ENCODE assay signal across 12 cellular contexts in genomic region chr12:6444704-6445688, GRCh38. TPM values are rescaled to one million over a fixed set of nuclear protein-coding genes. Genes with fewer than 3 reads are reported as not detected.
A peak's percentile ranks its signal among the peaks of the same experiment; 100 is the strongest.
DNase-seq lines count a peak whose midpoint lies in the region; ATAC-seq and TF ChIP-seq lines count a peak whose summit lies in the region.
"Had no signal": no experiment of that assay in that cellular context is flagged by ENCODE, and none has a peak within 500 bp of the region (broad histone marks: within the 10 kb centered on the region; RNA-seq: fewer than 3 reads in every experiment).

TSS of gene CD27 (plus strand) at chr12:6444955. CDS start at chr12:6445096, 141 bp downstream.

- no peaks in the 10 kb centered on the region for H3K9me3 Mint-ChIP-seq in CD4-positive, alpha-beta T cell
- no peaks in the 10 kb centered on the region for H3K9me3 Mint-ChIP-seq in activated CD8-positive, alpha-beta memory T cell treated with anti-CD3 and anti-CD28 coated beads, Interleukin-2, amount 10 ng/mL, durations not matched to agents 7 days and 5 days (ENCODE audit: low read depth)
- H3K9me3 Mint-ChIP-seq in naive thymus-derived CD8-positive, alpha-beta T cell = no peaks in the 10 kb centered on the region

- H3K27ac Mint-ChIP-seq in CD4-positive, alpha-beta T cell = peak within 1 kb of the TSS; percentile 97
- H3K27ac Mint-ChIP-seq in activated CD8-positive, alpha-beta memory T cell treated with anti-CD3 and anti-CD28 coated beads, Interleukin-2, amount 10 ng/mL, durations not matched to agents 7 days and 5 days = peak within 1 kb of the TSS; percentile 87
- H3K27ac Mint-ChIP-seq in naive thymus-derived CD8-positive, alpha-beta T cell = peak within 1 kb of the TSS; percentile 91 to 99 (median 96)

- no peak for TF ChIP-seq EP300 in tibial nerve (IDR thresholded peaks at IDR 0.05)

- peaks cover 0 to 4% (median 1%) of the 10 kb centered on the region in 4 donors for H3K4me1 ChIP-seq in tibial nerve

- H3K36me3 Mint-ChIP-seq in CD4-positive, alpha-beta T cell (ENCODE audit: low read depth) = peaks cover 40% of the 10 kb centered on the region
- peaks cover 25% of the 10 kb centered on the region for H3K36me3 Mint-ChIP-seq in activated CD8-positive, alpha-beta memory T cell treated with anti-CD3 and anti-CD28 coated beads, Interleukin-2, amount 10 ng/mL, durations not matched to agents 7 days and 5 days
- H3K36me3 Mint-ChIP-seq in naive thymus-derived CD8-positive, alpha-beta T cell = peaks cover 15 to 33% (median 16%) of the 10 kb centered on the region in 3 donors

- peak; percentile 82 for ATAC-seq in CD4-positive, alpha-beta T cell (ENCODE audit: poor library complexity)
- peak; percentile 49 for ATAC-seq in activated CD8-positive, alpha-beta memory T cell treated with anti-CD3 and anti-CD28 coated beads, Interleukin-2, amount 10 ng/mL, durations not matched to agents 7 days and 5 days
- ATAC-seq in naive thymus-derived CD8-positive, alpha-beta T cell = peak; percentile 74 to 87

- peak; percentile 50 for TF ChIP-seq POLR2A in GM18526 (IDR thresholded peaks at IDR 0.05; ENCODE audit: extremely low read depth, insufficient read length)
- TF ChIP-seq POLR2A in tibial nerve (IDR thresholded peaks at IDR 0.05) = no peak

- WGBS in tibial nerve, 2 donors = 83 to 84% methylated on average over 16 of the region's 16 CpGs

- peak in 4 of 10 experiments; percentile 37 to 61 (median 45) for DNase-seq in CD4-positive, alpha-beta T cell
- DNase-seq in activated CD8-positive, alpha-beta memory T cell treated with anti-CD3 and anti-CD28 coated beads, Interleukin-2, amount 10 ng/mL, durations not matched to agents 7 days and 5 days = no peak
- DNase-seq in naive thymus-derived CD8-positive, alpha-beta T cell = peak in 8 of 10 donors; percentile 15 to 78 (median 52)
- no peak for DNase-seq in iPS-NIHi7 (ENCODE audit: extremely low spot score)
- DNase-seq in NCI-H82 treated with DMSO at 0.1 percent for 48 hours (lab: John Stamatoyannopoulos, UW; ENCODE audit: unreplicated experiment) = no peak
- no peak for DNase-seq in ecto neural progenitor cell (ENCODE audit: low spot score)
- no peak for DNase-seq in tibial nerve (ENCODE audit: low spot score in 2 of 2)
- DNase-seq: COR-L47, Kasumi-1, NCI-H2171 treated with DMSO at 0.1 percent for 48 hours, SHP77 had no signal

- no peaks in the 10 kb centered on the region for H3K27me3 Mint-ChIP-seq in CD4-positive, alpha-beta T cell
- H3K27me3 Mint-ChIP-seq in activated CD8-positive, alpha-beta memory T cell treated with anti-CD3 and anti-CD28 coated beads, Interleukin-2, amount 10 ng/mL, durations not matched to agents 7 days and 5 days = no peaks in the 10 kb centered on the region
- H3K27me3 Mint-ChIP-seq in naive thymus-derived CD8-positive, alpha-beta T cell = no peaks in the 10 kb centered on the region

- peak within 1 kb of the TSS in 1 of 4 donors; percentile 40 for H3K4me3 ChIP-seq in tibial nerve

- H3K27ac ChIP-seq in CD4-positive, alpha-beta T cell (ENCODE audit: low read depth, low read length) = peak within 1 kb of the TSS; percentile 79
- peak within 1 kb of the TSS in 1 of 4 donors; percentile 68 for H3K27ac ChIP-seq in tibial nerve

- TF ChIP-seq CTCF in CD4-positive, alpha-beta T cell (IDR thresholded peaks at IDR 0.05) = no peak
- no peak for TF ChIP-seq CTCF in tibial nerve (IDR thresholded peaks at IDR 0.05)

- peaks cover 66% of the 10 kb centered on the region for H3K4me1 Mint-ChIP-seq in CD4-positive, alpha-beta T cell (ENCODE audit: low read depth)
- H3K4me1 Mint-ChIP-seq in activated CD8-positive, alpha-beta memory T cell treated with anti-CD3 and anti-CD28 coated beads, Interleukin-2, amount 10 ng/mL, durations not matched to agents 7 days and 5 days = peaks cover 64% of the 10 kb centered on the region
- peaks cover 40 to 73% (median 65%) of the 10 kb centered on the region in 4 donors for H3K4me1 Mint-ChIP-seq in naive thymus-derived CD8-positive, alpha-beta T cell

- POLR2A ChIA-PET in CD4-positive, alpha-beta T cell (lab: Charles Lee) = interaction anchor here (0.6 to 11.1 kb wide), 8 partner anchors 11 to 244 kb away, joined by 4 to 203 read pairs (median 30); partner anchors contain the start of genes GAPDH, MRPL51, TAPBPL and VAMP1
- POLR2A ChIA-PET in naive thymus-derived CD8-positive, alpha-beta T cell (lab: Charles Lee) = interaction anchor here (0.6 to 25.3 kb wide), 13 partner anchors 1 to 1583 kb away, joined by 3 to 1074 read pairs (median 19); partner anchors contain the start of genes CD27, GAPDH, MRPL51 and TAPBPL

- CTCF ChIA-PET in CD4-positive, alpha-beta T cell (lab: Charles Lee) = interaction anchor here (1.0 to 4.9 kb wide), 4 partner anchors 11 to 21 kb away, joined by 3 to 27 read pairs (median 5); no protein-coding TSS in a partner anchor
- CTCF ChIA-PET in activated CD8-positive, alpha-beta memory T cell treated with anti-CD3 and anti-CD28 coated beads, Interleukin-2, amount 10 ng/mL, durations not matched to agents 7 days and 5 days (lab: Charles Lee) = interaction anchor here (0.8 to 6.1 kb wide), 7 partner anchors 11 to 244 kb away, joined by 3 to 45 read pairs (median 6); partner anchors contain the start of genes GAPDH, VAMP1 and ZNF384

- H3K9me3 ChIP-seq in CD4-positive, alpha-beta T cell (ENCODE audit: control insufficient read depth, low read length) = no peaks in the 10 kb centered on the region
- H3K9me3 ChIP-seq in tibial nerve = no peaks in the 10 kb centered on the region

- H3K27me3 ChIP-seq in CD4-positive, alpha-beta T cell (ENCODE audit: control insufficient read depth, insufficient read depth, low read length) = no peaks in the 10 kb centered on the region
- no peaks in the 10 kb centered on the region for H3K27me3 ChIP-seq in tibial nerve

- H3K36me3 ChIP-seq in tibial nerve = peaks cover 0 to 81% (median 0%) of the 10 kb centered on the region in 3 donors

- H3K4me3 Mint-ChIP-seq in CD4-positive, alpha-beta T cell = peak within 1 kb of the TSS; percentile 98
- H3K4me3 Mint-ChIP-seq in activated CD8-positive, alpha-beta memory T cell treated with anti-CD3 and anti-CD28 coated beads, Interleukin-2, amount 10 ng/mL, durations not matched to agents 7 days and 5 days = peak within 1 kb of the TSS; percentile 80
- peak within 1 kb of the TSS; percentile 95 to 100 (median 99) for H3K4me3 Mint-ChIP-seq in naive thymus-derived CD8-positive, alpha-beta T cell

- intact Hi-C loops in CD4-positive, alpha-beta T cell (cut with DNase I, micrococcal nuclease) = loop anchor here in 1 of 2 experiments (2.0 kb wide), 2 partner anchors 18 kb away; no protein-coding TSS in a partner anchor

RNA-seq across cellular contexts. Expression of gene CD27, which starts in this region (rescaled TPM):
- total RNA-seq in CD4-positive, alpha-beta T cell = 10 to 100 TPM; 42.7 to 46.1 TPM
- 10 to 100 TPM; 44.9 to 67.3 TPM for total RNA-seq in activated CD8-positive, alpha-beta memory T cell treated with anti-CD3 and anti-CD28 coated beads, Interleukin-2, amount 10 ng/mL, durations not matched to agents 7 days and 5 days
- 100 to 1,000 TPM; 149 to 150 TPM for total RNA-seq in naive thymus-derived CD8-positive, alpha-beta T cell
- polyA plus RNA-seq in naive thymus-derived CD8-positive, alpha-beta T cell = 100 to 1,000 TPM; 391 to 632 (median 577) TPM
- under 1 TPM in 2 of 4 donors, not detected in 2; 0.44 to 0.63 TPM for total RNA-seq in tibial nerve

Comparison
In these comparisons a context has a peak if more than half of its experiments do, and no peak if none do; other contexts are left out.
1. RNA of gene CD27 (total RNA-seq): 149 to 150 TPM in naive thymus-derived CD8-positive, alpha-beta T cell, 44.9 to 67.3 TPM in activated CD8-positive, alpha-beta memory T cell treated with anti-CD3 and anti-CD28 coated beads, Interleukin-2, amount 10 ng/mL, durations not matched to agents 7 days and 5 days and 42.7 to 46.1 TPM in CD4-positive, alpha-beta T cell; 0.44 to 0.63 TPM in tibial nerve; every median in the first group is over 10 times any median in the second.
2. DNase-seq: peak in naive thymus-derived CD8-positive, alpha-beta T cell (8 of 10); none in activated CD8-positive, alpha-beta memory T cell treated with anti-CD3 and anti-CD28 coated beads, Interleukin-2, amount 10 ng/mL, durations not matched to agents 7 days and 5 days (single experiment), iPS-NIHi7 (single experiment), NCI-H82 treated with DMSO at 0.1 percent for 48 hours (single experiment), ecto neural progenitor cell (single experiment) and tibial nerve (0 of 2).
3. Peak in every context shown above with its lines, with median percentiles within 50 percentile points of each other: ATAC-seq, H3K27ac Mint-ChIP-seq and H3K4me3 Mint-ChIP-seq.